In the genomic region with DNA sequence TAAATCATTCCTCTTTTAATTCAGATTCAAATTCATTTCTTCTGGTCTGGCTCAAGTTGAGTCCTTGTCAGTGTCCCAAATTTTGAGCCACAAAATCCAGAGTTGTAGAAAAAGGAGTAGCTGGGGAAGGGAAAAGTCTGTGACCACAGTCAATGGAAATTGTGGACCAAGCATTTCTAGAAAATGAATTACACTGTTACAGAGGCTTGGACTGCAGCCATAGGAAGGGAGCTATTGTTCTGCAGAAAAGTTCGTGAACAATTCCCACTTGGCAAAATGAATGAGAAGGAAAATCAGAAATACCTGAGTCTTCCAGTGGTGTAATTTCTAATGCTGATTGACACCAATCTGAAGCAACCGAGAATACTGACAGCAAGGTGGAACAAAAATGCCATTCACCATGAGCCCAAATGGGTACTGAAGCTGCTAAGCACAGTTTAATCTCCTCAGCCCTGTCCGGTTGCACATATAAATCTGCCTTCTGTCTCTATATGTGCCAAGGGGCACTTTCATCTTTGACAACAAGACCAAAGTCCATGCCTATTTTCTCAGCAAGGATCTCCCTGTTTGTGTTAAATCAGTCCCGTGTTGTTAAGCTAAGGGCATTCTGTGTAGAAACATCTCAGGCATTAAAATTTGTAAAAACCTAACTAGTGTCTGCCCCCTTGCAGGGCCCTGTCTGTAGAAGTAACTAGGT, we compare ENCODE assay signal across 1 cellular context.
TF ChIP-seq lines count a peak whose summit lies in the region.

No MANE protein-coding gene starts in this region.

TF ChIP-seq in endothelial cell of umbilical vein, 7 proteins besides CTCF, POLR2A, EP300 and RAD21 (continued from another document):
- TF ChIP-seq JUN (IDR thresholded peaks at IDR 0.05; ENCODE audit: borderline replicate concordance, insufficient read depth, insufficient read length, low read depth) = no peak
